19 cellular contexts compared by ENCODE assay signal in the genomic region with DNA sequence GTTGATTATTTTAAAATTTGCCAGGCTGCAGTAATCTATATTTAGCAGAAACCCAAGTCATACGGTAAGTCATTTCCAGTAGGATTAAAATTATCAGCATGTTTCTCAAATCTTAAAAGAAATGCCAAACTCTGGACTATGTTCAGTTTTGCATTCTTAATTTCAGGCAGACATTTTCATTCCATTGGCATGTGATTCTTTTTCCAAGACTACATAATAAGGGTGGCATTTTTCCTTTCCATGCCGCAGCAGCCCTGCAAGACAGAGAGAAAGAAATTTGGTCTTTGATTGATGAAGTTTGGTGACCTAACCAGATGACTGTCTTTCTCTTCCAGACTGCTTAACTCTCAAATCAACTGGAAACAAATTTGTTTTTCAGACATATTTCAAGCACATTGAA.
"Had no signal": no experiment of that assay in that cellular context is flagged by ENCODE, and none has a peak within 500 bp of the region (broad histone marks: within the 10 kb centered on the region; RNA-seq: fewer than 3 reads in every experiment).

No MANE protein-coding gene starts in this region.

- H3K27ac ChIP-seq: gastrocnemius medialis, neutrophil, SK-N-MC, skin epidermis, suprapubic skin, upper lobe of left lung had no signal

- H3K9me3 ChIP-seq: gastrocnemius medialis, neutrophil, suprapubic skin, upper lobe of left lung had no signal

- DNase-seq: activated naive CD4-positive, alpha-beta T cell; activated T-cell treated with anti-CD3 and anti-CD28 coated beads for 4 hours; aorta; caudate nucleus; effector CD8-positive, alpha-beta T cell; gastrocnemius medialis; mammary epithelial cell; natural killer cell; posterior cingulate gyrus; retina; stimulated activated naive CD8-positive, alpha-beta T cell treated with anti-CD3 and anti-CD28 coated beads, Interleukin-15, Interleukin-2, amounts not matched to agents 100 U/mL and 50 U/mL, for 24 hours; T-helper 1 cell; T1000; upper lobe of left lung had no signal

- H3K27me3 ChIP-seq: gastrocnemius medialis, neutrophil, suprapubic skin, upper lobe of left lung had no signal

- H3K36me3 ChIP-seq: gastrocnemius medialis, neutrophil, suprapubic skin, upper lobe of left lung had no signal

- H3K4me3 ChIP-seq: gastrocnemius medialis, SK-N-MC, skin epidermis, suprapubic skin, upper lobe of left lung had no signal

- ATAC-seq: activated CD4-positive, CD25-positive, alpha-beta regulatory T cell treated with anti-CD3 and anti-CD28 coated beads, Interleukin-2, amount 50 U/mL, for 24 hours; gastrocnemius medialis; natural killer cell; stimulated activated naive CD8-positive, alpha-beta T cell treated with anti-CD3 and anti-CD28 coated beads, Interleukin-15, Interleukin-2, amounts not matched to agents 100 U/mL and 50 U/mL, for 24 hours had no signal
